Comparison of ENCODE assay signal across 16 cellular contexts in the genomic region with DNA sequence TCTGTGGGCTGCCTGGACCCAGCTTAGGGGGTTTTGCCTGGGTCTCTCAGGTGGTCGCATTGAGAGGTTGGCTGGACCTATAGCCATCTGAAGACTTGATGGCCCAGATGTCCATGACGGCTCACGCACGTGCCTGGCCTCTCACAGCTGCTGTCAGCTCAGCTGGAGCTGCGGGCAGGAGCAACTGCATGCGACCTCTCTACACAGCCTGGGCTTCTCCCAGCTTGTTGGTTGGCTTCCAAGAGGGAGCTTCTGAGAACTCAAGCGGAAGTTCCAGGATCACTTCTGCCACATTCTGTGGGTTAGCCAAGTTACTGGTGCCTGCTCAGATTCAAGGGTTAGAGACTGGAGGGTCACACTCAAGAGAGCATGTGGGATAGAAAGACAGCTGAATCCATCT.
A peak's percentile ranks its signal among the peaks of the same experiment; 100 is the strongest.
DNase-seq lines count a peak whose midpoint lies in the region; ATAC-seq, FAIRE-seq and TF ChIP-seq lines count a peak whose summit lies in the region.
"Had no signal": no experiment of that assay in that cellular context is flagged by ENCODE, and none has a peak within 500 bp of the region (broad histone marks: within the 10 kb centered on the region; RNA-seq: fewer than 3 reads in every experiment).

No MANE protein-coding gene starts in this region.

- DNase-seq in LHCN-M2 (ENCODE audit: low read depth) (peak; percentile 89), H1 (ENCODE audit: low read depth in 1 of 2, low spot score in 2 of 2) (no peak), right lobe of liver (peak; percentile 57 to 77 (median 64)), sciatic nerve (ENCODE audit: low spot score) (no peak), Calu3 (no peak), amniotic stem cell (lab: John Stamatoyannopoulos, UW) (no peak)
- DNase-seq: activated CD8-positive, alpha-beta T cell treated with anti-CD3 and anti-CD28 coated beads for 36 hours; activated effector memory CD4-positive, alpha-beta T cell treated with Interleukin-2 at 50 U/mL for 16 hours; DMS153; effector memory CD4-positive, alpha-beta T cell; foreskin keratinocyte; immature natural killer cell; naive B cell; stimulated activated naive B cell treated with anti-CD40 and anti-IgM and Interleukin-4, amounts not matched to agents 10 μg/mL and 1 μg/mL and 100 μg/mL, for 72 hours had no signal

- no peak overlapping the region for H3K56ac ChIP-seq in H1 (replicated peaks; ENCODE audit: insufficient read length, low read depth, low read length)

- no peak for TF ChIP-seq RAD21 in H1 (IDR thresholded peaks at IDR 0.05 in 1 of 2, conservative IDR thresholded peaks at IDR 0.05 in 1 of 2; ENCODE audit: low read depth in 2 of 2, low read length in 2 of 2)

- H3K18ac ChIP-seq in H1 (ENCODE audit: extremely low read depth, low read length): no peak overlapping the region

- H3K27ac Mint-ChIP-seq in Calu3 (ENCODE audit: unreplicated experiment): no peak overlapping the region
- H3K27ac Mint-ChIP-seq: activated CD8-positive, alpha-beta T cell treated with anti-CD3 and anti-CD28 coated beads for 36 hours; immature natural killer cell; naive B cell; stimulated activated naive B cell treated with anti-CD40 and anti-IgM and Interleukin-4, amounts not matched to agents 10 μg/mL and 1 μg/mL and 100 μg/mL, for 72 hours had no signal

- no peak overlapping the region for H3K23ac ChIP-seq in H1 (ENCODE audit: insufficient read length)

- BruUV-seq in Calu3 (replicated peaks; lab: Mats Ljungman, UMichigan): no TSS peak

- POLR2A ChIA-PET in H1 (lab: Charles Lee; ENCODE audit: partially characterized antibody): interaction anchor here (0.5 to 1.9 kb wide), 3 partner anchors 12 to 1335 kb away, joined by 4 to 5 read pairs (median 4); no protein-coding TSS in a partner anchor

- no peak overlapping the region for H4K91ac ChIP-seq in H1 (replicated peaks; ENCODE audit: insufficient read length, low read length)

- no peaks in the 10 kb centered on the region for H3K9me3 ChIP-seq in H1 (ENCODE audit: insufficient read depth in 2 of 2, low read depth in 1 of 2, low read length in 1 of 2)
- H3K9me3 ChIP-seq in right lobe of liver: no peaks in the 10 kb centered on the region

- intact Hi-C loops in right lobe of liver (cut with DNase I) (no loop called here), sciatic nerve (cut with DNase I) (no loop called here), Calu3 (cut with micrococcal nuclease; ENCODE audit: unreplicated experiment) (loop anchor here (5.0 kb wide), 1 partner anchor 65 kb away; no protein-coding TSS in a partner anchor)

- H3K27me3 Mint-ChIP-seq in Calu3 (ENCODE audit: unreplicated experiment): no peaks in the 10 kb centered on the region

- H2BK12ac ChIP-seq in H1 (ENCODE audit: low read depth, low read length): peak overlapping the region; percentile 30; the same call in 1 of the 2 replicates

- no peak overlapping the region for H2AFZ ChIP-seq in H1 (ENCODE audit: low read length)

- H3K79me1 ChIP-seq in H1 (ENCODE audit: low read depth, low read length): peaks cover 19% of the 10 kb centered on the region

- H3K9me3 Mint-ChIP-seq in Calu3 (ENCODE audit: low read depth, unreplicated experiment): no peaks in the 10 kb centered on the region
- H3K9me3 Mint-ChIP-seq: activated CD8-positive, alpha-beta T cell treated with anti-CD3 and anti-CD28 coated beads for 36 hours; immature natural killer cell; stimulated activated naive B cell treated with anti-CD40 and anti-IgM and Interleukin-4, amounts not matched to agents 10 μg/mL and 1 μg/mL and 100 μg/mL, for 72 hours had no signal

- no peak overlapping the region; the same call in 1 of the 2 replicates for H4K8ac ChIP-seq in H1 (ENCODE audit: extremely low read depth, insufficient read depth, low read length)

- H3K14ac ChIP-seq in H1 (ENCODE audit: insufficient read length): no peak overlapping the region

- H3K9ac ChIP-seq in H1 (replicated peaks in 1 of 4; ENCODE audit: extremely low read depth in 1 of 4, low read depth in 3 of 4, low read length in 3 of 4): no peak overlapping the region

- TF ChIP-seq EP300 in H1 (IDR thresholded peaks at IDR 0.05; ENCODE audit: borderline replicate concordance in 1 of 2, low read depth in 2 of 2, low read length in 2 of 2): no peak

- H3K4me3 Mint-ChIP-seq in Calu3 (ENCODE audit: low read depth, unreplicated experiment): no peak overlapping the region
- H3K4me3 Mint-ChIP-seq: activated CD8-positive, alpha-beta T cell treated with anti-CD3 and anti-CD28 coated beads for 36 hours; immature natural killer cell; naive B cell; stimulated activated naive B cell treated with anti-CD40 and anti-IgM and Interleukin-4, amounts not matched to agents 10 μg/mL and 1 μg/mL and 100 μg/mL, for 72 hours had no signal

- H3K36me3 ChIP-seq in H1 (ENCODE audit: control insufficient read depth in 2 of 4, insufficient read depth in 4 of 4, low read length in 3 of 4) (no peaks in the 10 kb centered on the region), right lobe of liver (no peaks in the 10 kb centered on the region)

- H3K4me1 ChIP-seq in H1 (replicated peaks in 1 of 4; ENCODE audit: control insufficient read depth in 3 of 4, insufficient read depth in 4 of 4, low read length in 3 of 4) (peaks cover 7 to 22% (median 17%) of the 10 kb centered on the region in 4 experiments), right lobe of liver (peaks cover 0 to 75% (median 34%) of the 10 kb centered on the region in 4 donors)
- H3K4me1 ChIP-seq: foreskin keratinocyte had no signal

- H3K27me3 ChIP-seq in H1 (replicated peaks in 1 of 4; ENCODE audit: control insufficient read depth in 3 of 4, extremely low read depth in 1 of 4, insufficient read depth in 3 of 4, low read length in 3 of 4) (no peaks in the 10 kb centered on the region), right lobe of liver (no peaks in the 10 kb centered on the region)

- H4K5ac ChIP-seq in H1 (ENCODE audit: insufficient read length, low read depth, low read length): no peak overlapping the region

- no peak for TF ChIP-seq POLR2A in H1 (IDR thresholded peaks at IDR 0.05; ENCODE audit: control extremely low read depth in 1 of 2, low read depth in 2 of 2, low read length in 2 of 2)
- TF ChIP-seq POLR2A in right lobe of liver (IDR thresholded peaks at IDR 0.05): no peak

- H2BK15ac ChIP-seq in H1 (ENCODE audit: low read length): no peak overlapping the region

- H2AK5ac ChIP-seq in H1 (ENCODE audit: low read depth, low read length): no peak overlapping the region

- peaks cover 20% of the 10 kb centered on the region for H3K36me3 Mint-ChIP-seq in Calu3 (ENCODE audit: insufficient read depth, unreplicated experiment)
- H3K36me3 Mint-ChIP-seq: immature natural killer cell; naive B cell; stimulated activated naive B cell treated with anti-CD40 and anti-IgM and Interleukin-4, amounts not matched to agents 10 μg/mL and 1 μg/mL and 100 μg/mL, for 72 hours had no signal

- 96% methylated on average over 7 of the region's 7 CpGs; no CpG with 5 or more reads in 1 of the 2 experiments for WGBS in H1 (ENCODE audit: extremely low coverage in 1 of 2, insufficient coverage in 1 of 2, insufficient read length in 1 of 2, insufficient replicate concordance in 2 of 2, low coverage in 1 of 2, low lambda C conversion rate in 2 of 2, missing lambda C conversion rate in 1 of 2), 2 experiments
- 40% methylated on average over 1 of the region's 7 CpGs for WGBS in right lobe of liver (ENCODE audit: insufficient coverage, low coverage, low lambda C conversion rate, missing lambda C conversion rate)

- H2BK120ac ChIP-seq in H1 (replicated peaks; ENCODE audit: low read depth, low read length): no peak overlapping the region

- ATAC-seq in right lobe of liver: peak; percentile 41 to 59 (median 56)
- ATAC-seq in sciatic nerve: peak; percentile 53
- ATAC-seq in HG02870 (IDR thresholded peaks at IDR 0.05; ENCODE audit: unreplicated experiment): no peak
- no peak for ATAC-seq in HG02623 (IDR thresholded peaks at IDR 0.05; ENCODE audit: unreplicated experiment)
- ATAC-seq: activated CD8-positive, alpha-beta T cell treated with anti-CD3 and anti-CD28 coated beads for 36 hours; foreskin keratinocyte; stimulated activated naive B cell treated with anti-CD40 and anti-IgM and Interleukin-4, amounts not matched to agents 10 μg/mL and 1 μg/mL and 100 μg/mL, for 72 hours had no signal

- H2BK20ac ChIP-seq in H1 (ENCODE audit: low read length): no peak overlapping the region

- no peak overlapping the region for H3K4me3 ChIP-seq in H1 (ENCODE audit: extremely low read depth in 1 of 4, insufficient read depth in 2 of 4, low read depth in 3 of 4, low read length in 4 of 4)
- no peak overlapping the region for H3K4me3 ChIP-seq in right lobe of liver

- CTCF ChIA-PET in H1 (lab: Charles Lee; ENCODE audit: partially characterized antibody) (interaction anchor here (0.5 to 1.5 kb wide), 2 partner anchors 9 to 1540 kb away, joined by 3 to 5 read pairs; no protein-coding TSS in a partner anchor), Calu3 (lab: Charles Lee) (no interaction called here)

- H3K79me2 ChIP-seq in H1 (ENCODE audit: control insufficient read depth in 1 of 2, insufficient read depth in 2 of 2, low read length in 2 of 2): peaks cover 0 to 90% of the 10 kb centered on the region in 2 experiments; a peak in 3 of 4 replicates

- H3K27ac ChIP-seq in H1 (ENCODE audit: low read depth, low read length): no peak overlapping the region
- peak overlapping the region in 2 of 3 donors; percentile 18 to 60 for H3K27ac ChIP-seq in right lobe of liver
- H3K27ac ChIP-seq: foreskin keratinocyte had no signal

- no peak for TF ChIP-seq CTCF in H1 (IDR thresholded peaks at IDR 0.05; ENCODE audit: control extremely low read depth in 1 of 3, insufficient read depth in 1 of 3, low read depth in 1 of 3, low read length in 3 of 3)
- TF ChIP-seq CTCF in right lobe of liver (IDR thresholded peaks at IDR 0.05): no peak
- no peak for TF ChIP-seq CTCF in Calu3 (IDR thresholded peaks at IDR 0.05; ENCODE audit: unreplicated experiment)

- H3K4me2 ChIP-seq in H1 (ENCODE audit: insufficient read depth in 1 of 2, low read depth in 2 of 2, low read length in 2 of 2): no peak overlapping the region

- peaks cover 12 to 29% of the 10 kb centered on the region in 2 experiments for H4K20me1 ChIP-seq in H1 (replicated peaks in 1 of 2; ENCODE audit: control insufficient read depth in 1 of 2, insufficient read depth in 2 of 2, low read length in 2 of 2)

- no peak for FAIRE-seq in H1 (lab: Jason Lieb, UNC)

- peaks cover 81% of the 10 kb centered on the region for H3K4me1 Mint-ChIP-seq in Calu3 (ENCODE audit: low read depth, unreplicated experiment)
- H3K4me1 Mint-ChIP-seq: immature natural killer cell; naive B cell; stimulated activated naive B cell treated with anti-CD40 and anti-IgM and Interleukin-4, amounts not matched to agents 10 μg/mL and 1 μg/mL and 100 μg/mL, for 72 hours had no signal

- no peaks in the 10 kb centered on the region for H3K23me2 ChIP-seq in H1 (ENCODE audit: low read depth, low read length)

- H3K4ac ChIP-seq in H1 (replicated peaks; ENCODE audit: insufficient read length, low read depth, low read length): no peak overlapping the region

- H2BK5ac ChIP-seq in H1 (ENCODE audit: low read depth, low read length): peak overlapping the region; percentile 4; the same call in 1 of the 2 replicates

TF ChIP-seq in H1, 55 proteins besides CTCF, POLR2A, EP300 and RAD21:
- TF ChIP-seq GABPA (IDR thresholded peaks at IDR 0.05; ENCODE audit: borderline replicate concordance, insufficient read depth, low read length): no peak

Comparison
In these comparisons a context has a peak if more than half of its experiments do, and no peak if none do; other contexts are left out.
1. DNase-seq: peak in LHCN-M2 (single experiment) and right lobe of liver (3 of 3); none in H1 (0 of 2), sciatic nerve (single experiment), Calu3 (single experiment) and amniotic stem cell (single experiment).
2. ATAC-seq: peak in right lobe of liver (4 of 4) and sciatic nerve (single experiment); none in HG02870 (single experiment) and HG02623 (single experiment).